ENCODE assay signal across 2 cellular contexts in the genomic region with DNA sequence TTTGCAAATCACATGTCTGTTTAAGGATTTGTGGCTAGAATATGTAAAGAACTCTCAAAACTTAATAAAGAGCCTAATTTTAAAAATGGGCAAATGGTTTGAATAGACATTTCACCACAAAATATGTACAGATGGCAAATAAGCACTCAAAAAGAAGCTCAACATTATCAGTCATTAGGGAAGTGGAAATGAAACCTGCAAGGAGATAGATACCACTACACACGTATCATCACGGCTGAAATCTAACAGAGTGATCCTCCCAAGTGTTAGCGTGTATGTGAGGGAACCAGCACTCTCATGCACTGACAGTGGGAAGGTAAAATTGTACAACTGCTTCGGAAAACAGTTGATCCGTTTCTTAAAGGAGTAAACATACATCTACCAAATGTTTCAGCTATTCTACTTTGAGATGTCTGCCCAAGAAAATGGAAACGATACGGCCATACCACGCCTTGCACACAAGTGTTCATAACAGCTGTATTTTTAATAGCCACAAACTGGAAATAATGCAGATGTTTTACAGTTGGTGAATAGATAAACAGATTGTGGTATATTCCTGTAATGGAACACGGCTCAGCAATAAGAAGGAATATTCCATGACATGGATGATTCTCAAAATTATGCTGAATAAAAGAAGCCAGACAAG.
TF ChIP-seq lines count a peak whose summit lies in the region.

No MANE protein-coding gene starts in this region.

TF ChIP-seq in SK-N-SH treated with all-trans-retinoic acid at 6 μM for 48 hours, 23 proteins besides CTCF, POLR2A, EP300 and RAD21 (continued from another document):
- TF ChIP-seq ZNF565 (CRISPR knock-in tag; conservative IDR thresholded peaks at IDR 0.05; ENCODE audit: low read depth): no peak
- no peak for TF ChIP-seq TCF4 (CRISPR knock-in tag; IDR thresholded peaks at IDR 0.05; ENCODE audit: borderline replicate concordance)
- TF ChIP-seq, protein P1, sequence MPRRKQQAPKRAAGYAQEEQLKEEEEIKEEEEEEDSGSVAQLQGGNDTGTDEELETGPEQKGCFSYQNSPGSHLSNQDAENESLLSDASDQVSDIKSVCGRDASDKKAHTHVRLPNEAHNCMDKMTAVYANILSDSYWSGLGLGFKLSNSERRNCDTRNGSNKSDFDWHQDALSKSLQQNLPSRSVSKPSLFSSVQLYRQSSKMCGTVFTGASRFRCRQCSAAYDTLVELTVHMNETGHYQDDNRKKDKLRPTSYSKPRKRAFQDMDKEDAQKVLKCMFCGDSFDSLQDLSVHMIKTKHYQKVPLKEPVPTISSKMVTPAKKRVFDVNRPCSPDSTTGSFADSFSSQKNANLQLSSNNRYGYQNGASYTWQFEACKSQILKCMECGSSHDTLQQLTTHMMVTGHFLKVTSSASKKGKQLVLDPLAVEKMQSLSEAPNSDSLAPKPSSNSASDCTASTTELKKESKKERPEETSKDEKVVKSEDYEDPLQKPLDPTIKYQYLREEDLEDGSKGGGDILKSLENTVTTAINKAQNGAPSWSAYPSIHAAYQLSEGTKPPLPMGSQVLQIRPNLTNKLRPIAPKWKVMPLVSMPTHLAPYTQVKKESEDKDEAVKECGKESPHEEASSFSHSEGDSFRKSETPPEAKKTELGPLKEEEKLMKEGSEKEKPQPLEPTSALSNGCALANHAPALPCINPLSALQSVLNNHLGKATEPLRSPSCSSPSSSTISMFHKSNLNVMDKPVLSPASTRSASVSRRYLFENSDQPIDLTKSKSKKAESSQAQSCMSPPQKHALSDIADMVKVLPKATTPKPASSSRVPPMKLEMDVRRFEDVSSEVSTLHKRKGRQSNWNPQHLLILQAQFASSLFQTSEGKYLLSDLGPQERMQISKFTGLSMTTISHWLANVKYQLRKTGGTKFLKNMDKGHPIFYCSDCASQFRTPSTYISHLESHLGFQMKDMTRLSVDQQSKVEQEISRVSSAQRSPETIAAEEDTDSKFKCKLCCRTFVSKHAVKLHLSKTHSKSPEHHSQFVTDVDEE (CRISPR knock-in tag; IDR thresholded peaks at IDR 0.05): no peak
- TF ChIP-seq GLIS3 (CRISPR knock-in tag; IDR thresholded peaks at IDR 0.05): no peak
- TF ChIP-seq, protein P2, sequence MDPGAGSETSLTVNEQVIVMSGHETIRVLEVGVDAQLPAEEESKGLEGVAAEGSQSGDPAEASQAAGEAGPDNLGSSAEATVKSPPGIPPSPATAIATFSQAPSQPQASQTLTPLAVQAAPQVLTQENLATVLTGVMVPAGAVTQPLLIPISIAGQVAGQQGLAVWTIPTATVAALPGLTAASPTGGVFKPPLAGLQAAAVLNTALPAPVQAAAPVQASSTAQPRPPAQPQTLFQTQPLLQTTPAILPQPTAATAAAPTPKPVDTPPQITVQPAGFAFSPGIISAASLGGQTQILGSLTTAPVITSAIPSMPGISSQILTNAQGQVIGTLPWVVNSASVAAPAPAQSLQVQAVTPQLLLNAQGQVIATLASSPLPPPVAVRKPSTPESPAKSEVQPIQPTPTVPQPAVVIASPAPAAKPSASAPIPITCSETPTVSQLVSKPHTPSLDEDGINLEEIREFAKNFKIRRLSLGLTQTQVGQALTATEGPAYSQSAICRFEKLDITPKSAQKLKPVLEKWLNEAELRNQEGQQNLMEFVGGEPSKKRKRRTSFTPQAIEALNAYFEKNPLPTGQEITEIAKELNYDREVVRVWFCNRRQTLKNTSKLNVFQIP (CRISPR knock-in tag; IDR thresholded peaks at IDR 0.05; ENCODE audit: borderline replicate concordance, low read depth): no peak
- TF ChIP-seq, protein P3, sequence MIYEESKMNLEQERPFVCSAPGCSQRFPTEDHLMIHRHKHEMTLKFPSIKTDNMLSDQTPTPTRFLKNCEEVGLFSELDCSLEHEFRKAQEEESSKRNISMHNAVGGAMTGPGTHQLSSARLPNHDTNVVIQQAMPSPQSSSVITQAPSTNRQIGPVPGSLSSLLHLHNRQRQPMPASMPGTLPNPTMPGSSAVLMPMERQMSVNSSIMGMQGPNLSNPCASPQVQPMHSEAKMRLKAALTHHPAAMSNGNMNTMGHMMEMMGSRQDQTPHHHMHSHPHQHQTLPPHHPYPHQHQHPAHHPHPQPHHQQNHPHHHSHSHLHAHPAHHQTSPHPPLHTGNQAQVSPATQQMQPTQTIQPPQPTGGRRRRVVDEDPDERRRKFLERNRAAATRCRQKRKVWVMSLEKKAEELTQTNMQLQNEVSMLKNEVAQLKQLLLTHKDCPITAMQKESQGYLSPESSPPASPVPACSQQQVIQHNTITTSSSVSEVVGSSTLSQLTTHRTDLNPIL (CRISPR knock-in tag; IDR thresholded peaks at IDR 0.05; ENCODE audit: low read depth): no peak
- TF ChIP-seq PPARA (CRISPR knock-in tag; IDR thresholded peaks at IDR 0.05; ENCODE audit: borderline replicate concordance): no peak

TF ChIP-seq in WTC11, 78 proteins besides CTCF, POLR2A, EP300 and RAD21 (continued from another document):
- TF ChIP-seq, protein P4, sequence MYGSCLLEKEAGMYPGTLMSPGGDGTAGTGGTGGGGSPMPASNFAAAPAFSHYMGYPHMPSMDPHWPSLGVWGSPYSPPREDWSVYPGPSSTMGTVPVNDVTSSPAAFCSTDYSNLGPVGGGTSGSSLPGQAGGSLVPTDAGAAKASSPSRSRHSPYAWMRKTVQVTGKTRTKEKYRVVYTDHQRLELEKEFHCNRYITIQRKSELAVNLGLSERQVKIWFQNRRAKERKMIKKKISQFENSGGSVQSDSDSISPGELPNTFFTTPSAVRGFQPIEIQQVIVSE (CRISPR knock-in tag; IDR thresholded peaks at IDR 0.05; ENCODE audit: borderline replicate concordance): no peak
- TF ChIP-seq, protein P5, sequence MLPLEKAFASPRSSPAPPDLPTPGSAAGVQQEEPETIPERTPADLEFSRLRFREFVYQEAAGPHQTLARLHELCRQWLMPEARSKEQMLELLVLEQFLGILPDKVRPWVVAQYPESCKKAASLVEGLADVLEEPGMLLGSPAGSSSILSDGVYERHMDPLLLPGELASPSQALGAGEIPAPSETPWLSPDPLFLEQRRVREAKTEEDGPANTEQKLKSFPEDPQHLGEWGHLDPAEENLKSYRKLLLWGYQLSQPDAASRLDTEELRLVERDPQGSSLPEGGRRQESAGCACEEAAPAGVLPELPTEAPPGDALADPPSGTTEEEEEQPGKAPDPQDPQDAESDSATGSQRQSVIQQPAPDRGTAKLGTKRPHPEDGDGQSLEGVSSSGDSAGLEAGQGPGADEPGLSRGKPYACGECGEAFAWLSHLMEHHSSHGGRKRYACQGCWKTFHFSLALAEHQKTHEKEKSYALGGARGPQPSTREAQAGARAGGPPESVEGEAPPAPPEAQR (CRISPR knock-in tag; IDR thresholded peaks at IDR 0.05): no peak
- TF ChIP-seq ETV6 (CRISPR knock-in tag; IDR thresholded peaks at IDR 0.05) (no peak), TEAD1 (CRISPR knock-in tag; IDR thresholded peaks at IDR 0.05) (no peak), TEAD4 (CRISPR knock-in tag; IDR thresholded peaks at IDR 0.05) (no peak), JAZF1 (CRISPR knock-in tag; IDR thresholded peaks at IDR 0.05) (no peak), ZNF396 (CRISPR knock-in tag; IDR thresholded peaks at IDR 0.05; ENCODE audit: borderline replicate concordance) (no peak)
- TF ChIP-seq, protein P6, sequence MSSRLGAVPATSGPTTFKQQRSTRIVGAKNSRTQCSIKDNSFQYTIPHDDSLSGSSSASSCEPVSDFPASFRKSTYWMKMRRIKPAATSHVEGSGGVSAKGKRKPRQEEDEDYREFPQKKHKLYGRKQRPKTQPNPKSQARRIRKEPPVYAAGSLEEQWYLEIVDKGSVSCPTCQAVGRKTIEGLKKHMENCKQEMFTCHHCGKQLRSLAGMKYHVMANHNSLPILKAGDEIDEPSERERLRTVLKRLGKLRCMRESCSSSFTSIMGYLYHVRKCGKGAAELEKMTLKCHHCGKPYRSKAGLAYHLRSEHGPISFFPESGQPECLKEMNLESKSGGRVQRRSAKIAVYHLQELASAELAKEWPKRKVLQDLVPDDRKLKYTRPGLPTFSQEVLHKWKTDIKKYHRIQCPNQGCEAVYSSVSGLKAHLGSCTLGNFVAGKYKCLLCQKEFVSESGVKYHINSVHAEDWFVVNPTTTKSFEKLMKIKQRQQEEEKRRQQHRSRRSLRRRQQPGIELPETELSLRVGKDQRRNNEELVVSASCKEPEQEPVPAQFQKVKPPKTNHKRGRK (CRISPR knock-in tag; IDR thresholded peaks at IDR 0.05; ENCODE audit: borderline replicate concordance): no peak
- TF ChIP-seq, protein P7, sequence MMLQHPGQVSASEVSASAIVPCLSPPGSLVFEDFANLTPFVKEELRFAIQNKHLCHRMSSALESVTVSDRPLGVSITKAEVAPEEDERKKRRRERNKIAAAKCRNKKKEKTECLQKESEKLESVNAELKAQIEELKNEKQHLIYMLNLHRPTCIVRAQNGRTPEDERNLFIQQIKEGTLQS (CRISPR knock-in tag; conservative IDR thresholded peaks at IDR 0.05): no peak
- TF ChIP-seq, protein P8, sequence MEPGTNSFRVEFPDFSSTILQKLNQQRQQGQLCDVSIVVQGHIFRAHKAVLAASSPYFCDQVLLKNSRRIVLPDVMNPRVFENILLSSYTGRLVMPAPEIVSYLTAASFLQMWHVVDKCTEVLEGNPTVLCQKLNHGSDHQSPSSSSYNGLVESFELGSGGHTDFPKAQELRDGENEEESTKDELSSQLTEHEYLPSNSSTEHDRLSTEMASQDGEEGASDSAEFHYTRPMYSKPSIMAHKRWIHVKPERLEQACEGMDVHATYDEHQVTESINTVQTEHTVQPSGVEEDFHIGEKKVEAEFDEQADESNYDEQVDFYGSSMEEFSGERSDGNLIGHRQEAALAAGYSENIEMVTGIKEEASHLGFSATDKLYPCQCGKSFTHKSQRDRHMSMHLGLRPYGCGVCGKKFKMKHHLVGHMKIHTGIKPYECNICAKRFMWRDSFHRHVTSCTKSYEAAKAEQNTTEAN (CRISPR knock-in tag; IDR thresholded peaks at IDR 0.05): no peak
